In the genomic region with DNA sequence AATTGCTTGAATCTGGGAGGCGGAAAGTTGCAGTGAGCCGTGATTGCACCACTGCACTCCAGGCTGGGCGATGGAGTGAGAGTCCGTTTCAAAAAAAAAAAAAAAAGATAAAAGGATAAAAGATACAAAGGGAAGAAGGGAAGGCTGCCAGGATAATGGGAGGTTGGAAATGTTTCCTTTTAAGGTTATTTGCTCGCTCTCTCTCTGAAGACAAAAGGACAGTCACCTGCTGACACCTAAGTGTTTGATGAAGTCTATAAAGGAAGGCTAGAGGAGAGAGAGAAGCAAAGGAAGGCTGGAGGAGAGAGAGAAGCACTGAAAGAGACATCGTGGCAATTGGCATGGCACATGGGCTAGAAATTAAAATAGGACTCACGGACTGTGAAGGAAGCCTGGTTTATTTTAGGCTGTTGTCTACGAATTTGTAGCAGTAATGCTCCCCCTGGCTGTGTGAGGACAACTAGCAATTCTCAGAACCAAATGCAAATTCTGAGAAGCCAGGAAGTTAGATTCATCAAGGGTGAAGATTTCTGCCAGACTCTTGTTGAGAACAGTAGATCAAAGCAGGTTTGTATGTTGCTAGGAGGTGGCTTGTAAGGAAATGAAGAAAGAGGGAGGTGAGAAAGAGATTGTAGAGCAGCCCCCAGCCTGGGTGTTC, we compare ENCODE assay signal across 9 cellular contexts.
DNase-seq lines count a peak whose midpoint lies in the region; ATAC-seq, FAIRE-seq and TF ChIP-seq lines count a peak whose summit lies in the region.
"Had no signal": no experiment of that assay in that cellular context is flagged by ENCODE, and none has a peak within 500 bp of the region (broad histone marks: within the 10 kb centered on the region; RNA-seq: fewer than 3 reads in every experiment).

No MANE protein-coding gene starts in this region.

- H3K9me3 ChIP-seq in HUES48 (ENCODE audit: control insufficient read depth, insufficient read depth, low read length) (no peaks in the 10 kb centered on the region), WERI-Rb-1 (ENCODE audit: severe bottlenecking) (no peaks in the 10 kb centered on the region), colonic mucosa (no peaks in the 10 kb centered on the region)

- no peak for FAIRE-seq in D721Med (lab: Jason Lieb, UNC)
- FAIRE-seq: keratinocyte had no signal

- H3K9ac ChIP-seq in HUES48 (ENCODE audit: low read depth, low read length) (no peak overlapping the region), colonic mucosa (ENCODE audit: low read depth in 2 of 2, low read length in 2 of 2) (no peak overlapping the region)

- H3K4me1 ChIP-seq in HUES48 (ENCODE audit: control insufficient read depth, insufficient read depth, low read length) (peaks cover 17% of the 10 kb centered on the region), colonic mucosa (no peaks in the 10 kb centered on the region)

- peak; percentile 20 for TF ChIP-seq CTCF in D721Med (IDR thresholded peaks at IDR 0.05; ENCODE audit: insufficient read depth, missing control alignments)
- peak; percentile 55 for TF ChIP-seq CTCF in WERI-Rb-1 (IDR thresholded peaks at IDR 0.05; ENCODE audit: low read depth, low read length)
- TF ChIP-seq CTCF in osteocyte (IDR thresholded peaks at IDR 0.05) = no peak
- no peak for TF ChIP-seq CTCF in colonic mucosa (IDR thresholded peaks at IDR 0.05)

- H3K27me3 ChIP-seq in HUES48 (ENCODE audit: control insufficient read depth, insufficient read depth, low read length) (no peaks in the 10 kb centered on the region), WERI-Rb-1 (ENCODE audit: insufficient read depth, low read depth, severe bottlenecking) (no peaks in the 10 kb centered on the region), colonic mucosa (no peaks in the 10 kb centered on the region)

- H3K4me1 Mint-ChIP-seq in osteocyte (ENCODE audit: unreplicated experiment) = no peaks in the 10 kb centered on the region

- intact Hi-C loops in colonic mucosa (cut with DNase I) = no loop called here

- no peaks in the 10 kb centered on the region for H3K36me3 Mint-ChIP-seq in osteocyte (ENCODE audit: unreplicated experiment)

- no peaks in the 10 kb centered on the region; the same call in 1 of the 2 replicates for H3K36me3 ChIP-seq in HUES48 (ENCODE audit: control insufficient read depth, insufficient read depth, low read length)
- H3K36me3 ChIP-seq in WERI-Rb-1 = no peaks in the 10 kb centered on the region
- H3K36me3 ChIP-seq in colonic mucosa = no peaks in the 10 kb centered on the region

- H3K27ac ChIP-seq in HUES48 (ENCODE audit: low read depth, low read length) (peak overlapping the region; percentile 13), WERI-Rb-1 (no peak overlapping the region), colonic mucosa (no peak overlapping the region)

- no peaks in the 10 kb centered on the region for H3K27me3 Mint-ChIP-seq in osteocyte (ENCODE audit: unreplicated experiment)

- no peak for DNase-seq in D721Med (ENCODE audit: insufficient read length, low spot score)
- DNase-seq in WERI-Rb-1 = no peak
- DNase-seq in inferior parietal cortex (ENCODE audit: extremely low spot score) = peak; percentile 23
- DNase-seq in osteocyte (ENCODE audit: extremely low spot score, unreplicated experiment) = no peak
- no peak for DNase-seq in HuH-7.5 (ENCODE audit: low spot score)
- no peak for DNase-seq in colonic mucosa

- H3K9me3 Mint-ChIP-seq in osteocyte (ENCODE audit: unreplicated experiment) = no peaks in the 10 kb centered on the region

- H3K27ac Mint-ChIP-seq in osteocyte (ENCODE audit: unreplicated experiment) = no peak overlapping the region

- H3K4me3 ChIP-seq in HUES48 (ENCODE audit: low read depth, low read length) = no peak overlapping the region
- no peak overlapping the region for H3K4me3 ChIP-seq in WERI-Rb-1 (ENCODE audit: low read depth, low read length)
- H3K4me3 ChIP-seq in colonic mucosa = no peak overlapping the region

- no peak overlapping the region for H3K4me3 Mint-ChIP-seq in osteocyte (ENCODE audit: unreplicated experiment)

- no peak for ATAC-seq in GM21390 (IDR thresholded peaks at IDR 0.05; ENCODE audit: unreplicated experiment)

Comparison
In these comparisons a context has a peak if more than half of its experiments do, and no peak if none do; other contexts are left out.
1. CTCF ChIP-seq: peak in D721Med (single experiment) and WERI-Rb-1 (single experiment); none in osteocyte (single experiment) and colonic mucosa (single experiment).